In the genomic region with DNA sequence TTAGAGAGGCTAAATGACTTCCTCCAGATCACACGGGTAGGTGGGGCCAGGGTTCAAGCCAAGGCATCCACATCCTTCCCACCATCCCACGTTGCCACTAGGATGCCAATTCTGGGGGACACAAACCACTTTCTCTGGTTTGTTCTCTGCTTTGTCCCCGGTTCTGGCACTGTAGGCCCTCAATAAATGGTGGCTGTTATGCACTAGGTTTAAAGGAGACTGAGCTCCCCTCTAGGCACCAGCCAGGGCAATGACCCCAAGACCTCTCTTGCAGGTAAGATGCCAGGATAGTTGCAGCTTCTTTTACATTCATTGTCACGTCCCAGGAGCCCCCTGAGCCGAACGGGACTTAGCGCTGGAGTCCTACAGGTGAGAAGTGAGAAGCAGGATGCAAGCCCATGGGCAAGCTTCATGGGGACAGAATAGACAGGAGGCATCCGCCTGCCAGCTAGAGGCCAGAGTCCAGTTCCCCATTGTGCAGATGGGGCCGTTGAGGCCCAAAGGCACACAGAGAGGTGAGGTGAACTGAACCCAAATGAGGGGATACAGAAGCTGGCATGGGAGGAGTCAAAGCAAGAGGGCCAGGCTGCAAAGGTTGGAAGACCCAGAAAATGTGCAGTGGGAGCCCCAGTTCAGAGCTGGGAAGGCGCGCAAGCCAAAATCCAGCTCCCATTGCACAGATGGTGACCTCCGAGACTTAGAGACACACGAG, we compare ENCODE assay signal across 8 cellular contexts. TPM values are rescaled to one million over a fixed set of nuclear protein-coding genes. Genes with fewer than 3 reads are reported as not detected.
DNase-seq lines count a peak whose midpoint lies in the region; ATAC-seq, FAIRE-seq and TF ChIP-seq lines count a peak whose summit lies in the region.

No MANE protein-coding gene starts in this region.

- H3K9me2 ChIP-seq in GM23338 (ENCODE audit: insufficient read depth): no peaks in the 10 kb centered on the region

- H3K27ac ChIP-seq in GM23338 (ENCODE audit: low read depth): no peak overlapping the region
- peak overlapping the region in 3 of 4 donors; percentile 78 to 83 (median 78) for H3K27ac ChIP-seq in gastroesophageal sphincter
- H3K27ac ChIP-seq in small intestine (ENCODE audit: low read depth in 1 of 2, low read length in 1 of 2): peak overlapping the region; percentile 45 to 84

- no peaks in the 10 kb centered on the region for H3F3A ChIP-seq in GM23338 (replicated peaks; ENCODE audit: low read depth)

- H3K4me2 ChIP-seq in GM23338: peak overlapping the region; percentile 60

- peak overlapping the region; percentile 54 for H3K4me3 ChIP-seq in GM23338
- peak overlapping the region; percentile 55 to 75 for H3K4me3 ChIP-seq in gastroesophageal sphincter
- peak overlapping the region; percentile 48 to 55 for H3K4me3 ChIP-seq in small intestine (ENCODE audit: low read depth in 1 of 2, low read length in 2 of 2)

- TF ChIP-seq POLR2A in gastroesophageal sphincter (IDR thresholded peaks at IDR 0.05) (no peak), H54 (IDR thresholded peaks at IDR 0.05; ENCODE audit: low read depth, low read length) (no peak)

- no peaks in the 10 kb centered on the region for H3K79me2 ChIP-seq in GM23338 (replicated peaks; ENCODE audit: insufficient read depth)

- peak overlapping the region; percentile 40 for H2AFZ ChIP-seq in GM23338

- H3K27me3 ChIP-seq in GM23338 (ENCODE audit: insufficient read depth): no peaks in the 10 kb centered on the region
- H3K27me3 ChIP-seq in gastroesophageal sphincter: no peaks in the 10 kb centered on the region
- no peaks in the 10 kb centered on the region for H3K27me3 ChIP-seq in small intestine (ENCODE audit: control insufficient read depth in 2 of 2, insufficient read depth in 2 of 2, low read length in 2 of 2)

- ATAC-seq in GM23338 (no peak; the same call in 2 of the 3 replicates), T-helper 17 cell (no peak), gastroesophageal sphincter (no peak), HG02938 (IDR thresholded peaks at IDR 0.05; ENCODE audit: unreplicated experiment) (no peak), HG02981 (IDR thresholded peaks at IDR 0.05; ENCODE audit: unreplicated experiment) (no peak)

- no peak for DNase-seq in GM23338 (ENCODE audit: low spot score)
- no peak for DNase-seq in T-helper 17 cell
- peak; percentile 36 for DNase-seq in small intestine
- DNase-seq in stimulated activated CD4-positive, alpha-beta T cell treated with anti-CD3 and anti-CD28 coated beads, Interleukin-12 subunit alpha, Interleukin-12 subunit beta, amount 100 ng/mL, for 4 hours: no peak
- no peak for DNase-seq in H54 (ENCODE audit: insufficient read length, low spot score)

- H3K4me3 Mint-ChIP-seq in GM23338 (peak overlapping the region; percentile 75), T-helper 17 cell (peak overlapping the region; percentile 80)

- TF ChIP-seq CTCF in GM23338 (conservative IDR thresholded peaks at IDR 0.05; ENCODE audit: low read depth in 2 of 2): no peak
- TF ChIP-seq CTCF in gastroesophageal sphincter (IDR thresholded peaks at IDR 0.05): no peak

- H3K9me3 Mint-ChIP-seq in GM23338: peaks cover 6% of the 10 kb centered on the region; the same call in 2 of the 3 replicates

- FAIRE-seq in small intestine (lab: Jason Lieb, UNC) (no peak), H54 (lab: Jason Lieb, UNC) (no peak)

- H3K27ac Mint-ChIP-seq in GM23338 (no peak overlapping the region), T-helper 17 cell (peak overlapping the region; percentile 8)

- peaks cover 11% of the 10 kb centered on the region for H3K27me3 Mint-ChIP-seq in GM23338 (ENCODE audit: insufficient read depth, low read depth, poor library complexity)
- no peaks in the 10 kb centered on the region for H3K27me3 Mint-ChIP-seq in T-helper 17 cell

- H3K4me1 Mint-ChIP-seq in GM23338 (no peaks in the 10 kb centered on the region; the same call in 2 of the 3 replicates), T-helper 17 cell (peaks cover 12% of the 10 kb centered on the region)

- H3K4me1 ChIP-seq in GM23338 (ENCODE audit: insufficient read depth) (no peaks in the 10 kb centered on the region), gastroesophageal sphincter (peaks cover 0 to 21% (median 11%) of the 10 kb centered on the region in 3 donors), small intestine (ENCODE audit: control insufficient read depth in 2 of 2, insufficient read depth in 1 of 2, low read depth in 1 of 2, low read length in 1 of 2) (no peaks in the 10 kb centered on the region)

- TF ChIP-seq EP300 in gastroesophageal sphincter (IDR thresholded peaks at IDR 0.05): no peak

- H4K20me1 ChIP-seq in GM23338 (replicated peaks; ENCODE audit: insufficient read depth): no peaks in the 10 kb centered on the region

- no peaks in the 10 kb centered on the region for H3K36me3 ChIP-seq in GM23338 (ENCODE audit: insufficient read depth)
- H3K36me3 ChIP-seq in gastroesophageal sphincter: peaks cover 0 to 10% of the 10 kb centered on the region in 2 donors
- no peaks in the 10 kb centered on the region for H3K36me3 ChIP-seq in small intestine (ENCODE audit: control insufficient read depth in 2 of 2, insufficient read depth in 2 of 2, low read length in 2 of 2)

- WGBS in gastroesophageal sphincter (ENCODE audit: low coverage in 1 of 2), 2 donors: 16 to 33% methylated on average over 4 to 5 of the region's 13 CpGs
- WGBS in small intestine, 3 donors: 36 to 48% (median 43%) methylated on average over 13 of the region's 13 CpGs

- no peaks in the 10 kb centered on the region for H3K36me3 Mint-ChIP-seq in GM23338 (ENCODE audit: low read depth)
- H3K36me3 Mint-ChIP-seq in T-helper 17 cell (ENCODE audit: low read depth): peaks cover 3% of the 10 kb centered on the region

- H3K9me3 ChIP-seq in T-helper 17 cell (ENCODE audit: control insufficient read depth, low read length, poor library complexity, severe bottlenecking) (no peaks in the 10 kb centered on the region), gastroesophageal sphincter (no peaks in the 10 kb centered on the region), small intestine (ENCODE audit: control insufficient read depth, low read depth) (no peaks in the 10 kb centered on the region)

TF ChIP-seq in GM23338, 12 proteins besides CTCF, POLR2A, EP300 and RAD21 (continues in another document):
- TF ChIP-seq ZNF331 (CRISPR knock-in tag; IDR thresholded peaks at IDR 0.05; ENCODE audit: low read depth) (no peak), NANOG (IDR thresholded peaks at IDR 0.05; ENCODE audit: borderline replicate concordance) (no peak)
- TF ChIP-seq, protein P1, sequence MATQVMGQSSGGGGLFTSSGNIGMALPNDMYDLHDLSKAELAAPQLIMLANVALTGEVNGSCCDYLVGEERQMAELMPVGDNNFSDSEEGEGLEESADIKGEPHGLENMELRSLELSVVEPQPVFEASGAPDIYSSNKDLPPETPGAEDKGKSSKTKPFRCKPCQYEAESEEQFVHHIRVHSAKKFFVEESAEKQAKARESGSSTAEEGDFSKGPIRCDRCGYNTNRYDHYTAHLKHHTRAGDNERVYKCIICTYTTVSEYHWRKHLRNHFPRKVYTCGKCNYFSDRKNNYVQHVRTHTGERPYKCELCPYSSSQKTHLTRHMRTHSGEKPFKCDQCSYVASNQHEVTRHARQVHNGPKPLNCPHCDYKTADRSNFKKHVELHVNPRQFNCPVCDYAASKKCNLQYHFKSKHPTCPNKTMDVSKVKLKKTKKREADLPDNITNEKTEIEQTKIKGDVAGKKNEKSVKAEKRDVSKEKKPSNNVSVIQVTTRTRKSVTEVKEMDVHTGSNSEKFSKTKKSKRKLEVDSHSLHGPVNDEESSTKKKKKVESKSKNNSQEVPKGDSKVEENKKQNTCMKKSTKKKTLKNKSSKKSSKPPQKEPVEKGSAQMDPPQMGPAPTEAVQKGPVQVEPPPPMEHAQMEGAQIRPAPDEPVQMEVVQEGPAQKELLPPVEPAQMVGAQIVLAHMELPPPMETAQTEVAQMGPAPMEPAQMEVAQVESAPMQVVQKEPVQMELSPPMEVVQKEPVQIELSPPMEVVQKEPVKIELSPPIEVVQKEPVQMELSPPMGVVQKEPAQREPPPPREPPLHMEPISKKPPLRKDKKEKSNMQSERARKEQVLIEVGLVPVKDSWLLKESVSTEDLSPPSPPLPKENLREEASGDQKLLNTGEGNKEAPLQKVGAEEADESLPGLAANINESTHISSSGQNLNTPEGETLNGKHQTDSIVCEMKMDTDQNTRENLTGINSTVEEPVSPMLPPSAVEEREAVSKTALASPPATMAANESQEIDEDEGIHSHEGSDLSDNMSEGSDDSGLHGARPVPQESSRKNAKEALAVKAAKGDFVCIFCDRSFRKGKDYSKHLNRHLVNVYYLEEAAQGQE (IDR thresholded peaks at IDR 0.05; ENCODE audit: unreplicated experiment): no peak

RNA-seq across cellular contexts. Expression of a gene that starts 0.7 kb away (rescaled TPM):
- total RNA-seq in GM23338 (2014; rRNA removed; shearing (Covaris generic)): 0.39 and 1.2 TPM in 2 replicates
- polyA plus RNA-seq in GM23338 (2016; fragmentation: Nextera tagmentation; extraction: Ambion mirVana): 2.7 and 3.5 TPM in 2 replicates
- 1 to 10 TPM; 3.7 to 4.0 TPM for total RNA-seq in T-helper 17 cell
- 1 to 10 TPM; 4.4 to 8.9 (median 6.8) TPM for total RNA-seq in gastroesophageal sphincter
- polyA plus RNA-seq in small intestine: 1 to 10 TPM; 5.4 to 8.7 (median 7.2) TPM

RNA-seq across cellular contexts. Expression of a gene that starts 12.4 kb away (rescaled TPM):
- total RNA-seq in GM23338 (2014; rRNA removed; shearing (Covaris generic)): 6.1 and 6.2 TPM in 2 replicates
- polyA plus RNA-seq in GM23338 (2016; fragmentation: Nextera tagmentation; extraction: Ambion mirVana) (3.6 and 4.3 TPM in 2 replicates), small intestine (1 to 10 TPM; 3.2 to 4.4 (median 3.6) TPM)
- total RNA-seq in T-helper 17 cell (1 to 10 TPM; 4.0 to 4.2 TPM), gastroesophageal sphincter (1 to 10 TPM; 1.7 to 4.4 (median 2.9) TPM)

RNA-seq across cellular contexts. Expression of a gene that starts 33.2 kb away (rescaled TPM):
- total RNA-seq in GM23338 (2014; rRNA removed; shearing (Covaris generic)): 42.6 and 45.0 TPM in 2 replicates
- 12.1 and 13.9 TPM in 2 replicates for polyA plus RNA-seq in GM23338 (2016; fragmentation: Nextera tagmentation; extraction: Ambion mirVana)
- 10 to 100 TPM in 1 of 2 donors, 1 to 10 TPM in 1; 2.6 to 11.5 TPM for total RNA-seq in T-helper 17 cell
- total RNA-seq in gastroesophageal sphincter: 1 to 10 TPM in 3 of 4 donors, under 1 TPM in 1; 0.57 to 4.4 (median 1.5) TPM
- 10 to 100 TPM in 1 of 3 donors, 1 to 10 TPM in 2; 2.2 to 10.9 (median 2.5) TPM for polyA plus RNA-seq in small intestine

RNA-seq across cellular contexts. Expression of a gene that starts 45.2 kb away (rescaled TPM):
- 28.4 TPM in 2 replicates for total RNA-seq in GM23338 (2014; rRNA removed; shearing (Covaris generic))
- polyA plus RNA-seq in GM23338 (2016; fragmentation: Nextera tagmentation; extraction: Ambion mirVana) (8.5 and 13.4 TPM in 2 replicates), small intestine (10 to 100 TPM; 30.6 to 54.8 (median 53.8) TPM)
- total RNA-seq in T-helper 17 cell (10 to 100 TPM; 10.2 to 12.2 TPM), gastroesophageal sphincter (10 to 100 TPM; 30.6 to 71.9 (median 52.9) TPM)

RNA-seq across cellular contexts. Expression of a gene that starts 52.7 kb away (rescaled TPM):
- total RNA-seq in GM23338 (2014; rRNA removed; shearing (Covaris generic)): 0.08 and 1.9 TPM in 2 replicates
- polyA plus RNA-seq in GM23338 (2016; fragmentation: Nextera tagmentation; extraction: Ambion mirVana) (0.66 and 0.71 TPM in 2 replicates), small intestine (1 to 10 TPM in 2 of 3 donors, under 1 TPM in 1; 0.89 to 5.4 (median 1.6) TPM)
- total RNA-seq in T-helper 17 cell (1 to 10 TPM in 1 of 2 donors, under 1 TPM in 1; 0.89 to 1.2 TPM), gastroesophageal sphincter (1 to 10 TPM in 3 of 4 donors, under 1 TPM in 1; 0.54 to 2.7 (median 2.1) TPM)
